ENCODE assay signal across 18 cellular contexts in genomic region chr22:44164031-44164430, GRCh38. TPM values are rescaled to one million over a fixed set of nuclear protein-coding genes. Genes with fewer than 3 reads are reported as not detected.
DNase-seq lines count a peak whose midpoint lies in the region; ATAC-seq, FAIRE-seq and TF ChIP-seq lines count a peak whose summit lies in the region.
"Had no signal": no experiment of that assay in that cellular context is flagged by ENCODE, and none has a peak within 500 bp of the region (broad histone marks: within the 10 kb centered on the region; RNA-seq: fewer than 3 reads in every experiment).

No MANE protein-coding gene starts in this region.

- H4K20me1 ChIP-seq in H1 (replicated peaks in 1 of 2; ENCODE audit: control insufficient read depth in 1 of 2, insufficient read depth in 2 of 2, low read length in 2 of 2), result no peaks in the 10 kb centered on the region

- no peak overlapping the region for H3K14ac ChIP-seq in H1 (ENCODE audit: insufficient read length)
- peak overlapping the region; percentile 92 for H3K14ac ChIP-seq in neuronal stem cell (ENCODE audit: low read length)

- H3K79me2 ChIP-seq in H1 (ENCODE audit: control insufficient read depth in 1 of 2, insufficient read depth in 2 of 2, low read length in 2 of 2), result no peaks in the 10 kb centered on the region

- H3K4ac ChIP-seq in H1 (replicated peaks; ENCODE audit: insufficient read length, low read depth, low read length) (peak overlapping the region; percentile 76), neuronal stem cell (ENCODE audit: low read length) (no peak overlapping the region)

- H2BK120ac ChIP-seq in H1 (replicated peaks; ENCODE audit: low read depth, low read length), result no peak overlapping the region
- no peak overlapping the region for H2BK120ac ChIP-seq in neuronal stem cell (ENCODE audit: low read depth, low read length)

- no peak overlapping the region for H3K56ac ChIP-seq in H1 (replicated peaks; ENCODE audit: insufficient read length, low read depth, low read length)

- H2AK5ac ChIP-seq in H1 (ENCODE audit: low read depth, low read length), result no peak overlapping the region
- H2AK5ac ChIP-seq in neuronal stem cell (ENCODE audit: low read depth, low read length), result peak overlapping the region; percentile 56

- H3K9me3 Mint-ChIP-seq in activated naive CD4-positive, alpha-beta T cell treated with anti-CD3 and anti-CD28 coated beads, Interleukin-2, amount 50 U/mL, for 72 hours, result no peaks in the 10 kb centered on the region
- H3K9me3 Mint-ChIP-seq: CD4-positive, CD25-positive, alpha-beta regulatory T cell had no signal

- H2BK15ac ChIP-seq in H1 (ENCODE audit: low read length) (no peak overlapping the region), neuronal stem cell (ENCODE audit: low read length) (peak overlapping the region; percentile 53)

- H3K23ac ChIP-seq in H1 (ENCODE audit: insufficient read length) (no peak overlapping the region), neuronal stem cell (ENCODE audit: low read depth, low read length, poor library complexity) (no peak overlapping the region)

- H3K79me1 ChIP-seq in H1 (ENCODE audit: low read depth, low read length) (no peaks in the 10 kb centered on the region), neuronal stem cell (ENCODE audit: low read depth, low read length) (no peaks in the 10 kb centered on the region)

- H2AFZ ChIP-seq in H1 (ENCODE audit: low read length), result no peak overlapping the region
- no peak overlapping the region for H2AFZ ChIP-seq in neuronal stem cell (ENCODE audit: low read length)

- peaks cover 0 to 9% (median under 1%) of the 10 kb centered on the region in 4 experiments; a peak in 2 of 7 replicates for H3K4me1 ChIP-seq in H1 (replicated peaks in 1 of 4; ENCODE audit: control insufficient read depth in 3 of 4, insufficient read depth in 4 of 4, low read length in 3 of 4)
- peaks cover 9 to 21% of the 10 kb centered on the region in 2 donors for H3K4me1 ChIP-seq in neuronal stem cell (ENCODE audit: control insufficient read depth in 2 of 2, insufficient read depth in 1 of 2, low read depth in 1 of 2, low read length in 2 of 2)

- WGBS in H1 (ENCODE audit: extremely low coverage in 1 of 2, insufficient coverage in 1 of 2, insufficient read length in 1 of 2, insufficient replicate concordance in 2 of 2, low coverage in 1 of 2, low lambda C conversion rate in 2 of 2, missing lambda C conversion rate in 1 of 2), 2 experiments, result 96% methylated on average over 11 of the region's 11 CpGs; no CpG with 5 or more reads in 1 of the 2 experiments
- WGBS in neuronal stem cell (ENCODE audit: extremely low coverage in 2 of 2, insufficient read length in 2 of 2, insufficient replicate concordance in 1 of 2), 2 donors, result no CpG with 5 or more reads among the region's 11 CpGs

- no peak overlapping the region for H3K4me3 ChIP-seq in H1 (ENCODE audit: extremely low read depth in 1 of 4, insufficient read depth in 2 of 4, low read depth in 3 of 4, low read length in 4 of 4)
- no peak overlapping the region for H3K4me3 ChIP-seq in neuronal stem cell (ENCODE audit: low read length in 2 of 2)
- H3K4me3 ChIP-seq: BLaER1 treated with 17β-estradiol and CSF1 and Interleukin-3, amounts not matched to agents 10 nM and 100 nM had no signal

- H3K18ac ChIP-seq in H1 (ENCODE audit: extremely low read depth, low read length) (no peak overlapping the region), neuronal stem cell (ENCODE audit: low read length) (no peak overlapping the region)

- TF ChIP-seq CTCF in H1 (IDR thresholded peaks at IDR 0.05; ENCODE audit: control extremely low read depth in 1 of 3, insufficient read depth in 1 of 3, low read depth in 1 of 3, low read length in 3 of 3), result no peak

- H3K23me2 ChIP-seq in H1 (ENCODE audit: low read depth, low read length), result no peaks in the 10 kb centered on the region

- 0 out of 2 replicates have a peak overlapping the region, but pooled peaks have one; percentile 52 for H2BK5ac ChIP-seq in H1 (ENCODE audit: low read depth, low read length)
- no peak overlapping the region for H2BK5ac ChIP-seq in neuronal stem cell (ENCODE audit: low read length)

- TF ChIP-seq POLR2A in H1 (IDR thresholded peaks at IDR 0.05; ENCODE audit: control extremely low read depth in 1 of 2, low read depth in 2 of 2, low read length in 2 of 2), result no peak

- FAIRE-seq in H1 (lab: Jason Lieb, UNC), result no peak
- FAIRE-seq: H54, HepG2, HTR-8/SVneo had no signal

- H3K36me3 ChIP-seq in H1 (ENCODE audit: control insufficient read depth in 2 of 4, insufficient read depth in 4 of 4, low read length in 3 of 4) (no peaks in the 10 kb centered on the region), neuronal stem cell (replicated peaks in 1 of 2; ENCODE audit: control insufficient read depth in 2 of 2, insufficient read depth in 2 of 2, low read length in 2 of 2) (no peaks in the 10 kb centered on the region)

- no peak for TF ChIP-seq EP300 in H1 (IDR thresholded peaks at IDR 0.05; ENCODE audit: borderline replicate concordance in 1 of 2, low read depth in 2 of 2, low read length in 2 of 2)

- no peaks in the 10 kb centered on the region for H3K36me3 Mint-ChIP-seq in activated naive CD4-positive, alpha-beta T cell treated with anti-CD3 and anti-CD28 coated beads, Interleukin-2, amount 50 U/mL, for 72 hours
- H3K36me3 Mint-ChIP-seq: CD4-positive, CD25-positive, alpha-beta regulatory T cell had no signal

- H3K27ac Mint-ChIP-seq in activated naive CD4-positive, alpha-beta T cell treated with anti-CD3 and anti-CD28 coated beads, Interleukin-2, amount 50 U/mL, for 72 hours, result no peak overlapping the region
- H3K27ac Mint-ChIP-seq: CD4-positive, CD25-positive, alpha-beta regulatory T cell had no signal

- H4K8ac ChIP-seq in H1 (ENCODE audit: extremely low read depth, insufficient read depth, low read length), result no peak overlapping the region
- H4K8ac ChIP-seq in neuronal stem cell (ENCODE audit: low read depth, low read length), result no peak overlapping the region

- H2BK12ac ChIP-seq in H1 (ENCODE audit: low read depth, low read length) (no peak overlapping the region), neuronal stem cell (ENCODE audit: low read length) (no peak overlapping the region)

- CTCF ChIA-PET in H1 (lab: Charles Lee; ENCODE audit: partially characterized antibody), result interaction anchor here (0.6 to 1.6 kb wide), 4 partner anchors 17 to 255 kb away, joined by 3 to 4 read pairs (median 3); partner anchors contain the start of gene PARVG

- H3K9me3 ChIP-seq in H1 (ENCODE audit: insufficient read depth in 2 of 2, low read depth in 1 of 2, low read length in 1 of 2), result no peaks in the 10 kb centered on the region
- H3K9me3 ChIP-seq in neuronal stem cell (replicated peaks in 1 of 2; ENCODE audit: control insufficient read depth in 2 of 2, insufficient read depth in 1 of 2, low read depth in 1 of 2, low read length in 2 of 2), result no peaks in the 10 kb centered on the region
- H3K9me3 ChIP-seq: BLaER1 treated with 17β-estradiol and CSF1 and Interleukin-3, amounts not matched to agents 10 nM and 100 nM had no signal

- in situ Hi-C loops in G401 (cut with HindIII; ENCODE audit: low sequenced_read_pairs), result no loop called here

- POLR2A ChIA-PET in H1 (lab: Charles Lee; ENCODE audit: partially characterized antibody), result interaction anchor here (0.8 to 1.3 kb wide), 2 partner anchors 8 to 11 kb away, joined by 3 to 5 read pairs; no protein-coding TSS in a partner anchor

- ATAC-seq in activated naive CD4-positive, alpha-beta T cell treated with anti-CD3 and anti-CD28 coated beads, Interleukin-2, amount 50 U/mL, for 72 hours, result no peak
- ATAC-seq: HCT116, HepG2 had no signal

- no peak for TF ChIP-seq RAD21 in H1 (IDR thresholded peaks at IDR 0.05 in 1 of 2, conservative IDR thresholded peaks at IDR 0.05 in 1 of 2; ENCODE audit: low read depth in 2 of 2, low read length in 2 of 2)

- H3K27me3 ChIP-seq in H1 (replicated peaks in 1 of 4; ENCODE audit: control insufficient read depth in 3 of 4, extremely low read depth in 1 of 4, insufficient read depth in 3 of 4, low read length in 3 of 4) (no peaks in the 10 kb centered on the region), neuronal stem cell (ENCODE audit: control insufficient read depth in 3 of 3, insufficient read depth in 3 of 3, low read depth in 1 of 3, low read length in 3 of 3) (peaks cover 0 to 7% (median 0%) of the 10 kb centered on the region in 3 experiments)

- H4K91ac ChIP-seq in H1 (replicated peaks; ENCODE audit: insufficient read length, low read length), result peak overlapping the region; percentile 64
- no peak overlapping the region for H4K91ac ChIP-seq in neuronal stem cell (ENCODE audit: low read depth, low read length, poor library complexity)

- no peak overlapping the region for H3K4me2 ChIP-seq in H1 (ENCODE audit: insufficient read depth in 1 of 2, low read depth in 2 of 2, low read length in 2 of 2)
- H3K4me2 ChIP-seq in neuronal stem cell (ENCODE audit: insufficient read depth, low read length, poor library complexity, severe bottlenecking), result no peak overlapping the region
- H3K4me2 ChIP-seq: BLaER1 treated with 17β-estradiol and CSF1 and Interleukin-3, amounts not matched to agents 10 nM and 100 nM had no signal

- H3K9ac ChIP-seq in H1 (replicated peaks in 1 of 4; ENCODE audit: extremely low read depth in 1 of 4, low read depth in 3 of 4, low read length in 3 of 4) (no peak overlapping the region), neuronal stem cell (ENCODE audit: low read depth, low read length, poor library complexity) (no peak overlapping the region)
- H3K9ac ChIP-seq: BLaER1 treated with 17β-estradiol and CSF1 and Interleukin-3, amounts not matched to agents 10 nM and 100 nM had no signal

- no peak overlapping the region for H2BK20ac ChIP-seq in H1 (ENCODE audit: low read length)

- DNase-seq in DMS79 treated with DMSO at 0.1 percent for 48 hours (lab: John Stamatoyannopoulos, UW) (peak; percentile 24), DMS79 (lab: John Stamatoyannopoulos, UW) (no peak), G401 (ENCODE audit: low spot score) (peak; percentile 6), H1 (ENCODE audit: low read depth in 1 of 2, low spot score in 2 of 2) (no peak), neuronal stem cell (ENCODE audit: low spot score) (no peak), KG1 (lab: John Stamatoyannopoulos, UW) (no peak), NCI-H1436 (lab: John Stamatoyannopoulos, UW) (no peak)
- DNase-seq in activated naive CD4-positive, alpha-beta T cell treated with anti-CD3 and anti-CD28 coated beads, Interleukin-2, amount 50 U/mL, for 72 hours (ENCODE audit: low spot score in 2 of 2), result no peak
- DNase-seq: 8988T; AML-193; CD4-positive, CD25-positive, alpha-beta regulatory T cell; DND-41; GF-D8 had no signal

- no peak overlapping the region for H4K5ac ChIP-seq in H1 (ENCODE audit: insufficient read length, low read depth, low read length)

- no peak overlapping the region for H3K27ac ChIP-seq in H1 (ENCODE audit: low read depth, low read length)
- H3K27ac ChIP-seq in neuronal stem cell (replicated peaks; ENCODE audit: low read length), result no peak overlapping the region
- H3K27ac ChIP-seq: BLaER1 treated with 17β-estradiol and CSF1 and Interleukin-3, amounts not matched to agents 10 nM and 100 nM had no signal

RNA-seq across cellular contexts. Expression of gene PARVG, which starts 16.7 kb away (rescaled TPM):
- not detected in 2 replicates for total RNA-seq in G401 (2014; rRNA removed; shearing (Covaris generic))
- total RNA-seq in H1 (2021; fragmentation: NEBNext Ultra II Directional; extraction: Animal tissue kit (Norgen Biotek cat#: 25700)), result 0.37 and 0.50 TPM in 2 replicates
- polyA plus RNA-seq in H1 (2011; rRNA removed), result 0.80 and 1.5 TPM in 2 replicates
- 1.7 TPM for polyA plus RNA-seq in H1 (2011; cell fraction: cytosol; rRNA removed)
- polyA plus RNA-seq in H1 (2011; cell fraction: nucleus; rRNA removed), result 3.1 TPM
- 0.17 to 0.80 TPM (median 0.41 TPM) in 4 replicates for polyA plus RNA-seq in H1 (2012, experiment 1 of 2)
- polyA plus RNA-seq in H1 (2012, experiment 2 of 2), result 0.45 TPM
- polyA plus RNA-seq in H1 (2013, experiment 1 of 2), result 0.95 TPM
- polyA plus RNA-seq in H1 (2013, experiment 2 of 2), result 0.42 TPM
- 0.60 and 0.93 TPM in 2 replicates for polyA minus RNA-seq in H1 (2011; rRNA and poly(A)+ RNA removed)
- 0.81 TPM for polyA minus RNA-seq in H1 (2011; cell fraction: cytosol; rRNA and poly(A)+ RNA removed)
- polyA minus RNA-seq in H1 (2011; cell fraction: nucleus; rRNA and poly(A)+ RNA removed), result 1.5 TPM
- polyA plus RNA-seq in neuronal stem cell (2013, experiment 1 of 2), result 0.18 TPM
- polyA plus RNA-seq in neuronal stem cell (2013, experiment 2 of 2), result 0.06 TPM
- total RNA-seq in activated naive CD4-positive, alpha-beta T cell treated with anti-CD3 and anti-CD28 coated beads, Interleukin-2, amount 50 U/mL, for 72 hours, result 10 to 100 TPM; 55.5 to 85.1 TPM
- total RNA-seq: HepG2 had no signal
- polyA plus RNA-seq: HepG2 had no signal

Comparison
In these comparisons a context has a peak if more than half of its experiments do, and no peak if none do; other contexts are left out.
1. DNase-seq: peak in DMS79 treated with DMSO at 0.1 percent for 48 hours (single experiment) and G401 (single experiment); none in DMS79 (single experiment), H1 (0 of 2), neuronal stem cell (single experiment), KG1 (single experiment), NCI-H1436 (single experiment) and activated naive CD4-positive, alpha-beta T cell treated with anti-CD3 and anti-CD28 coated beads, Interleukin-2, amount 50 U/mL, for 72 hours (0 of 2).
2. RNA of gene PARVG, which starts 16.7 kb away (total RNA-seq): 55.5 to 85.1 TPM in activated naive CD4-positive, alpha-beta T cell treated with anti-CD3 and anti-CD28 coated beads, Interleukin-2, amount 50 U/mL, for 72 hours; 0.37 to 0.50 TPM in H1 and not detected in G401; every median in the first group is over 10 times any median in the second.